17 cellular contexts compared by ENCODE assay signal in the genomic region with DNA sequence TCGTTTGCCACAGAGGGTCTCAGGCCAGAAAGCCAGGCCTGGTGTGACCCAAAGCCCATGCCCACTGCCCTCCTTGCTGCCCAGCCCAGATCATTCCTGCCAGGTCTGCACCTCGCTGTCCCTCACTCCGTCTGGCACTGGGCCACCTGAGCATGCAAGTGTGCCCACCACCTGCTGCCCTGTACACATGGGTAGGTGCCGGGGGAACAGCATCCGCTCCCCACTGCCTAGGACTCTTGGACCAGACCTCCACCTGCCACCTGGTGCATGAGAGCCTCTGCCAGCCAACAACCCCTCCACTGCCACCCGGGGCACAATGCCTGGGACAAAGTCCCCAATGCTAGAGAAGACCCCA. TPM values are rescaled to one million over a fixed set of nuclear protein-coding genes. Genes with fewer than 3 reads are reported as not detected.
DNase-seq lines count a peak whose midpoint lies in the region; ATAC-seq, FAIRE-seq and TF ChIP-seq lines count a peak whose summit lies in the region.
"Had no signal": no experiment of that assay in that cellular context is flagged by ENCODE, and none has a peak within 500 bp of the region (broad histone marks: within the 10 kb centered on the region; RNA-seq: fewer than 3 reads in every experiment).

No MANE protein-coding gene starts in this region.

- no peaks in the 10 kb centered on the region for H3K9me2 ChIP-seq in SU-DHL-6 (replicated peaks; ENCODE audit: insufficient read depth, low read length)

- no peak for DNase-seq in left ventricle myocardium inferior
- no peak for DNase-seq in Right ventricle myocardium inferior (ENCODE audit: missing footprints)
- no peak for DNase-seq in lower lobe of right lung
- no peak for DNase-seq in activated gamma-delta T cell treated with Interleukin-2 at 50 U/mL for 16 hours
- DNase-seq in activated T-cell treated with anti-CD3 and anti-CD28 coated beads, Interleukin-2, amount 50 U/mL, for 1 hour: no peak
- no peak for DNase-seq in H54 (ENCODE audit: insufficient read length, low spot score)
- DNase-seq: activated effector memory CD4-positive, alpha-beta T cell treated with anti-CD3 and anti-CD28 coated beads, Interleukin-2, amount 50 U/mL, for 16 hours; CD4-positive, alpha-beta memory T cell; GOT3; islet precursor cell; NCI-H2029 treated with DMSO at 0.1 percent for 48 hours; PC-9; stimulated activated CD8-positive, alpha-beta memory T cell treated with anti-CD3 and anti-CD28 coated beads, Interleukin-4, amount 100 ng/mL, for 48 hours had no signal

- peak overlapping the region; percentile 93 for H3K4me2 ChIP-seq in SU-DHL-6 (ENCODE audit: low read depth, low read length, poor library complexity, severe bottlenecking)
- H3K4me2 ChIP-seq: PC-9 had no signal

- peaks cover 40% of the 10 kb centered on the region for H3F3A ChIP-seq in SU-DHL-6 (ENCODE audit: insufficient read depth)

- H4K20me1 ChIP-seq in SU-DHL-6 (ENCODE audit: low read depth, low read length): no peaks in the 10 kb centered on the region

- ATAC-seq in Right ventricle myocardium inferior: no peak
- ATAC-seq in lower lobe of right lung: no peak
- ATAC-seq in HG02759 (IDR thresholded peaks at IDR 0.05; ENCODE audit: unreplicated experiment): no peak

- H3K4me3 ChIP-seq in left ventricle myocardium inferior (no peak overlapping the region), SU-DHL-6 (ENCODE audit: insufficient read depth, low read length, poor library complexity, severe bottlenecking) (peak overlapping the region; percentile 15), lower lobe of right lung (no peak overlapping the region)
- H3K4me3 ChIP-seq: PC-9, smooth muscle cell, suprapubic skin had no signal

- H3K9me3 ChIP-seq in left ventricle myocardium inferior (replicated peaks) (no peaks in the 10 kb centered on the region), SU-DHL-6 (ENCODE audit: insufficient read depth, low read length) (no peaks in the 10 kb centered on the region), lower lobe of right lung (no peaks in the 10 kb centered on the region)
- H3K9me3 ChIP-seq: suprapubic skin had no signal

- peaks cover 85% of the 10 kb centered on the region for H3K79me2 ChIP-seq in SU-DHL-6 (ENCODE audit: insufficient read depth, low read length)

- H3K36me3 ChIP-seq in left ventricle myocardium inferior (no peaks in the 10 kb centered on the region), SU-DHL-6 (ENCODE audit: low read length) (no peaks in the 10 kb centered on the region), lower lobe of right lung (no peaks in the 10 kb centered on the region)
- H3K36me3 ChIP-seq: suprapubic skin had no signal

- FAIRE-seq in H54 (lab: Jason Lieb, UNC): no peak

- peaks cover 11% of the 10 kb centered on the region for H3K27me3 ChIP-seq in left ventricle myocardium inferior (ENCODE audit: low read depth)
- no peaks in the 10 kb centered on the region for H3K27me3 ChIP-seq in SU-DHL-6 (ENCODE audit: low read length)
- no peaks in the 10 kb centered on the region for H3K27me3 ChIP-seq in lower lobe of right lung (ENCODE audit: low read depth)
- H3K27me3 ChIP-seq: suprapubic skin had no signal

- TF ChIP-seq POLR2A in H54 (IDR thresholded peaks at IDR 0.05; ENCODE audit: low read depth, low read length): no peak

- intact Hi-C loops in left ventricle myocardium inferior (cut with micrococcal nuclease) (no loop called here), Right ventricle myocardium inferior (cut with DNase I) (no loop called here), lower lobe of right lung (cut with DNase I) (no loop called here)

- H3K27ac ChIP-seq in left ventricle myocardium inferior (replicated peaks) (peak overlapping the region; percentile 89), SU-DHL-6 (ENCODE audit: low read depth, low read length) (peak overlapping the region; percentile 95), lower lobe of right lung (peak overlapping the region; percentile 86)
- H3K27ac ChIP-seq: PC-9, suprapubic skin had no signal

- H2AFZ ChIP-seq in SU-DHL-6 (ENCODE audit: low read depth, low read length, severe bottlenecking): no peak overlapping the region
- H2AFZ ChIP-seq: PC-9 had no signal

- TF ChIP-seq CTCF in left ventricle myocardium inferior (IDR thresholded peaks at IDR 0.05; ENCODE audit: borderline replicate concordance) (no peak), SU-DHL-6 (IDR thresholded peaks at IDR 0.05; ENCODE audit: insufficient read depth, low read length, poor library complexity, severe bottlenecking) (no peak), lower lobe of right lung (IDR thresholded peaks at IDR 0.05) (no peak)

- peak overlapping the region; percentile 54 for H3K9ac ChIP-seq in SU-DHL-6 (ENCODE audit: low read length)

- H3K4me1 ChIP-seq in left ventricle myocardium inferior: peaks cover 95% of the 10 kb centered on the region
- H3K4me1 ChIP-seq in lower lobe of right lung: peaks cover 74% of the 10 kb centered on the region

RNA-seq across cellular contexts. Expression of gene MGAT3, which starts 12.5 kb away (rescaled TPM):
- total RNA-seq in left ventricle myocardium inferior: 3.2 TPM
- total RNA-seq in Right ventricle myocardium inferior: 5.9 TPM
- 41.5 TPM for total RNA-seq in lower lobe of right lung
- total RNA-seq: PC-9 had no signal

RNA-seq across cellular contexts. Expression of gene MIEF1, which starts 32.8 kb away (rescaled TPM):
- total RNA-seq in left ventricle myocardium inferior (15.5 TPM), Right ventricle myocardium inferior (17.3 TPM), lower lobe of right lung (27.7 TPM)

RNA-seq across cellular contexts. Expression of gene ATF4, which starts 51.1 kb away (rescaled TPM):
- total RNA-seq in left ventricle myocardium inferior (193 TPM), Right ventricle myocardium inferior (204 TPM), lower lobe of right lung (327 TPM)
